ENCODE assay signal across 8 cellular contexts in genomic region chr15:52824169-52824942, GRCh38. TPM values are rescaled to one million over a fixed set of nuclear protein-coding genes. Genes with fewer than 3 reads are reported as not detected.
"Had no signal": no experiment of that assay in that cellular context is flagged by ENCODE, and none has a peak within 500 bp of the region (broad histone marks: within the 10 kb centered on the region; RNA-seq: fewer than 3 reads in every experiment).

No MANE protein-coding gene starts in this region.

RNA-seq across cellular contexts. Expression of gene ONECUT1, which starts 34.2 kb away (rescaled TPM):
- total RNA-seq: activated CD4-positive, alpha-beta T cell treated with anti-CD3 and anti-CD28 coated beads, Interleukin-2, amount 10 ng/mL, durations not matched to agents 24 days and 14 days; activated CD8-positive, alpha-beta memory T cell treated with anti-CD3 and anti-CD28 coated beads for 36 hours; activated CD8-positive, alpha-beta T cell treated with anti-CD3 and anti-CD28 coated beads for 36 hours; activated naive CD8-positive, alpha-beta T cell treated with anti-CD3 and anti-CD28 coated beads for 36 hours; activated T-cell treated with anti-CD3 and anti-CD28 coated beads, Interleukin-2, amount 50 U/mL, for 72 hours; activated T-helper 17 cell treated with anti-CD3 and anti-CD28 coated beads, Interleukin-2, amount 50 U/mL, for 72 hours; aorta; RPMI7951 had no signal
- polyA plus RNA-seq: aorta had no signal
